Comparison of ENCODE assay signal across 22 cellular contexts in genomic region chr9:37333288-37333687, GRCh38.
DNase-seq lines count a peak whose midpoint lies in the region; ATAC-seq, FAIRE-seq and TF ChIP-seq lines count a peak whose summit lies in the region.
"Had no signal": no experiment of that assay in that cellular context is flagged by ENCODE, and none has a peak within 500 bp of the region (broad histone marks: within the 10 kb centered on the region; RNA-seq: fewer than 3 reads in every experiment).

No MANE protein-coding gene starts in this region.

- H3K9me3 Mint-ChIP-seq in endodermal cell (no peaks in the 10 kb centered on the region), nephron progenitor cell (no peaks in the 10 kb centered on the region)
- H3K9me3 Mint-ChIP-seq: activated T-cell treated with anti-CD3 and anti-CD28 coated beads, Interleukin-2, amount 50 U/mL, for 72 hours; memory B cell had no signal

- TF ChIP-seq CTCF in AG04450 (IDR thresholded peaks at IDR 0.05; ENCODE audit: low read depth, low read length) (0 out of 2 replicates have a peak, but pooled peaks have one; percentile 11), PC-3 (conservative IDR thresholded peaks at IDR 0.05; ENCODE audit: low read depth, low read length) (peak; percentile 23; the same call in 1 of the 2 replicates), endodermal cell (conservative IDR thresholded peaks at IDR 0.05) (peak; percentile 65), nephron progenitor cell (IDR thresholded peaks at IDR 0.05) (no peak)

- H3K4me1 Mint-ChIP-seq in endodermal cell (no peaks in the 10 kb centered on the region), nephron progenitor cell (peaks cover 9% of the 10 kb centered on the region)

- peak; percentile 79 for FAIRE-seq in GM12892 (lab: Jason Lieb, UNC)
- FAIRE-seq: H1 had no signal

- H3K79me2 ChIP-seq in PC-3 (ENCODE audit: low read length) = no peaks in the 10 kb centered on the region

- H3K27me3 Mint-ChIP-seq in endodermal cell (ENCODE audit: insufficient read depth) (no peaks in the 10 kb centered on the region), nephron progenitor cell (ENCODE audit: low read depth, poor library complexity) (no peaks in the 10 kb centered on the region)
- H3K27me3 Mint-ChIP-seq: activated naive CD8-positive, alpha-beta T cell; memory B cell had no signal

- no peak overlapping the region for H3K4me2 ChIP-seq in PC-3 (ENCODE audit: low read length)

- ATAC-seq in PC-3 (no peak), HG03342 (IDR thresholded peaks at IDR 0.05; ENCODE audit: unreplicated experiment) (no peak)
- ATAC-seq: activated T-cell treated with anti-CD3 and anti-CD28 coated beads, Interleukin-2, amount 50 U/mL, for 72 hours; heart left ventricle had no signal

- no peaks in the 10 kb centered on the region for H3F3A ChIP-seq in PC-3 (ENCODE audit: low read length, unreplicated experiment)

- no peaks in the 10 kb centered on the region for H3K36me3 Mint-ChIP-seq in endodermal cell (ENCODE audit: low read depth)
- no peaks in the 10 kb centered on the region for H3K36me3 Mint-ChIP-seq in nephron progenitor cell (ENCODE audit: low read depth)

- DNase-seq in AG04450 (ENCODE audit: low read depth, low spot score) = no peak
- no peak for DNase-seq in GM12892 (ENCODE audit: insufficient read length)
- DNase-seq in PC-3 = no peak
- DNase-seq in endodermal cell = no peak
- DNase-seq in NCI-H526 treated with DMSO at 0.1 percent for 48 hours (lab: John Stamatoyannopoulos, UW) = no peak
- DNase-seq in HPDE6-E6E7 (ENCODE audit: extremely low spot score) = no peak
- DNase-seq in nephron progenitor cell = no peak
- DNase-seq: activated T-cell treated with anti-CD3 and anti-CD28 coated beads, Interleukin-2, amount 50 U/mL, for 72 hours; COR-L47; dorsolateral prefrontal cortex; heart left ventricle; NCI-H1092; NCI-H526; Peyer's patch; stimulated activated naive CD4-positive, alpha-beta T cell treated with Interleukin-2 at 50 U/mL for 16 hours; trophoblast cell had no signal

- no peaks in the 10 kb centered on the region for H4K20me1 ChIP-seq in PC-3 (ENCODE audit: low read length)

- H2AFZ ChIP-seq in PC-3 (ENCODE audit: low read length) = no peak overlapping the region

- no peak for TF ChIP-seq POLR2A in GM12892 (IDR thresholded peaks at IDR 0.05; ENCODE audit: low read depth, low read length)

- H3K9me2 ChIP-seq in PC-3 (replicated peaks; ENCODE audit: low read length) = no peaks in the 10 kb centered on the region

- no peak overlapping the region for H3K4me3 Mint-ChIP-seq in endodermal cell
- H3K4me3 Mint-ChIP-seq in nephron progenitor cell = no peak overlapping the region
- H3K4me3 Mint-ChIP-seq: activated naive CD8-positive, alpha-beta T cell; activated T-cell treated with anti-CD3 and anti-CD28 coated beads, Interleukin-2, amount 50 U/mL, for 72 hours; memory B cell had no signal

- no peak overlapping the region for H3K4me3 ChIP-seq in AG04450 (ENCODE audit: low read depth, low read length)
- no peak overlapping the region for H3K4me3 ChIP-seq in PC-3 (ENCODE audit: low read length)
- no peak overlapping the region for H3K4me3 ChIP-seq in endodermal cell (ENCODE audit: low read length)
- H3K4me3 ChIP-seq: dorsolateral prefrontal cortex, esophagus muscularis mucosa, heart left ventricle, Peyer's patch had no signal

- H3K9ac ChIP-seq in PC-3 (ENCODE audit: low read length) (no peak overlapping the region), endodermal cell (ENCODE audit: extremely low read depth, low read length, poor library complexity, severe bottlenecking) (no peak overlapping the region)

- no TSS peak for BruUV-seq in PC-3 (replicated peaks; lab: Mats Ljungman, UMichigan)

- H3K9me3 ChIP-seq in AG04450 (ENCODE audit: control insufficient read depth, insufficient read depth, low read length) = no peaks in the 10 kb centered on the region
- no peaks in the 10 kb centered on the region for H3K9me3 ChIP-seq in PC-3 (ENCODE audit: low read length)
- no peaks in the 10 kb centered on the region for H3K9me3 ChIP-seq in endodermal cell (ENCODE audit: control insufficient read depth, low read length)
- H3K9me3 ChIP-seq: esophagus muscularis mucosa, heart left ventricle, Peyer's patch had no signal

- no peaks in the 10 kb centered on the region for H3K36me3 ChIP-seq in PC-3 (ENCODE audit: low read depth, low read length)
- H3K36me3 ChIP-seq in endodermal cell (ENCODE audit: control insufficient read depth, insufficient read depth, low read length) = no peaks in the 10 kb centered on the region
- H3K36me3 ChIP-seq: esophagus muscularis mucosa, heart left ventricle, Peyer's patch had no signal

- intact Hi-C loops in PC-3 (cut with micrococcal nuclease) = no loop called here

- H3K27ac ChIP-seq in AG04450 (ENCODE audit: low read depth, low read length) (no peak overlapping the region), PC-3 (ENCODE audit: low read length) (no peak overlapping the region), endodermal cell (ENCODE audit: low read depth, low read length) (no peak overlapping the region)
- H3K27ac ChIP-seq: dorsolateral prefrontal cortex, esophagus muscularis mucosa, heart left ventricle, HL-60, Peyer's patch had no signal

- H3K27ac Mint-ChIP-seq in endodermal cell = no peak overlapping the region
- no peak overlapping the region for H3K27ac Mint-ChIP-seq in nephron progenitor cell
- H3K27ac Mint-ChIP-seq: activated naive CD8-positive, alpha-beta T cell; activated T-cell treated with anti-CD3 and anti-CD28 coated beads, Interleukin-2, amount 50 U/mL, for 72 hours; memory B cell had no signal

- CTCF ChIA-PET in AG04450 (lab: Charles Lee) (no interaction called here), PC-3 (lab: Charles Lee) (no interaction called here)

- POLR2A ChIA-PET in AG04450 (lab: Yijun Ruan, JAX) = no interaction called here
- POLR2A ChIA-PET in PC-3 (lab: Charles Lee; ENCODE audit: unreplicated experiment) = no interaction called here

- H3K27me3 ChIP-seq in AG04450 (ENCODE audit: control insufficient read depth, insufficient read depth, low read length) (no peaks in the 10 kb centered on the region), PC-3 (ENCODE audit: low read length) (no peaks in the 10 kb centered on the region), endodermal cell (ENCODE audit: control insufficient read depth, insufficient read depth, low read length, poor library complexity, severe bottlenecking) (no peaks in the 10 kb centered on the region)
- H3K27me3 ChIP-seq: dorsolateral prefrontal cortex, esophagus muscularis mucosa, heart left ventricle, Peyer's patch had no signal

- no peaks in the 10 kb centered on the region for H3K4me1 ChIP-seq in PC-3 (ENCODE audit: insufficient read depth, low read length)
- no peaks in the 10 kb centered on the region for H3K4me1 ChIP-seq in endodermal cell (ENCODE audit: control insufficient read depth, insufficient read depth, low read length)
- H3K4me1 ChIP-seq: esophagus muscularis mucosa, Peyer's patch had no signal

- WGBS in endodermal cell (ENCODE audit: insufficient coverage in 1 of 2, insufficient read length in 1 of 2), 2 experiments = 86 to 94% methylated on average over 1 of the region's 2 CpGs
